ENCODE assay signal across 10 cellular contexts in genomic region chr5:143244000-143244736, GRCh38.
DNase-seq lines count a peak whose midpoint lies in the region; ATAC-seq lines count a peak whose summit lies in the region.
"Had no signal": no experiment of that assay in that cellular context is flagged by ENCODE, and none has a peak within 500 bp of the region (broad histone marks: within the 10 kb centered on the region; RNA-seq: fewer than 3 reads in every experiment).

No MANE protein-coding gene starts in this region.

- H3K4me3 ChIP-seq in skin epidermis, result no peak overlapping the region
- H3K4me3 ChIP-seq: right lobe of liver had no signal

- peak overlapping the region; percentile 50 for H3K27ac ChIP-seq in angular gyrus (ENCODE audit: low read depth, low read length)
- peak overlapping the region in 16 of 21 experiments; percentile 24 to 84 (median 59) for H3K27ac ChIP-seq in skin epidermis

- intact Hi-C loops in left ventricle myocardium superior (cut with micrococcal nuclease), result no loop called here

- ATAC-seq in left ventricle myocardium superior (peak; percentile 94), GM21619 (IDR thresholded peaks at IDR 0.05; ENCODE audit: unreplicated experiment) (no peak)

- DNase-seq in GM04504 (ENCODE audit: low read depth) (peak; percentile 97), left ventricle myocardium superior (peak; percentile 47), DMS153 treated with DMSO at 0.1 percent for 48 hours (lab: John Stamatoyannopoulos, UW; ENCODE audit: unreplicated experiment) (no peak), SIG-M5 (lab: John Stamatoyannopoulos, UW) (no peak)
- DNase-seq in activated CD8-positive, alpha-beta memory T cell treated with anti-CD3 and anti-CD28 coated beads for 24 hours, result no peak
- DNase-seq: NCI-H1417 treated with DMSO at 0.1 percent for 48 hours, right lobe of liver had no signal

Comparison
In these comparisons a context has a peak if more than half of its experiments do, and no peak if none do; other contexts are left out.
1. DNase-seq: peak in GM04504 (single experiment) and left ventricle myocardium superior (single experiment); none in activated CD8-positive, alpha-beta memory T cell treated with anti-CD3 and anti-CD28 coated beads for 24 hours (single experiment), DMS153 treated with DMSO at 0.1 percent for 48 hours (single experiment) and SIG-M5 (single experiment).